In the genomic region with DNA sequence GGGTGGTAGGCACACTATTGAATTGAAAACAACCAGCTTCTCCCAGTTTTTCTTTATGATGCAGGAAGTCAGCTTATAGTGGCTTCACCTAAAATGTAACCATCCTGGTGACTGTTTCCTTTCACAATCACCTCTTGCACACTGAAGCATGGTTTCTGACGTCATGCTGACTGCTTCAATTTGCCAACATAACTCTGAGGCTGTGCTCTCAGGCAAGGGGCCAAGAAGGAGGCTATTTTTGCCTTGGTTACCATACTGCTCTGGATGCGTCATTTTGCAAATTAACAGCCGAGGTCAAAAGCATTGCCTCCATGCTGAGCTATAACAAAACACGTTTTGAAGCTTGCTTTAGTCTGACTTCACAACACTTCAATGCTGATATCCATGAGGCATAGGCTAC, we compare ENCODE assay signal across 11 cellular contexts.
DNase-seq lines count a peak whose midpoint lies in the region; ATAC-seq and TF ChIP-seq lines count a peak whose summit lies in the region.
"Had no signal": no experiment of that assay in that cellular context is flagged by ENCODE, and none has a peak within 500 bp of the region (broad histone marks: within the 10 kb centered on the region; RNA-seq: fewer than 3 reads in every experiment).

No MANE protein-coding gene starts in this region.

- H3K4me3 Mint-ChIP-seq in HFFc6: peak overlapping the region; percentile 53; the same call in 1 of the 2 replicates

- peaks cover 57% of the 10 kb centered on the region for H3K4me1 Mint-ChIP-seq in HFFc6 (ENCODE audit: low read depth)

- no peaks in the 10 kb centered on the region for H3K9me3 Mint-ChIP-seq in HFFc6

- H3K36me3 Mint-ChIP-seq in HFFc6 (ENCODE audit: low read depth): peaks cover 8% of the 10 kb centered on the region; the same call in 1 of the 2 replicates

- peak; percentile 94 for DNase-seq in HFFc6
- DNase-seq in SHP77 (lab: John Stamatoyannopoulos, UW): peak; percentile 50 to 57
- peak; percentile 97 for DNase-seq in fibroblast of pulmonary artery (ENCODE audit: low read depth)
- peak; percentile 16 for DNase-seq in retina
- DNase-seq in NCI-H226: no peak
- DNase-seq in GM19238 (ENCODE audit: insufficient read length, low spot score): no peak
- DNase-seq: GF-D8; NCI-H2171; stimulated activated CD4-positive, alpha-beta T cell treated with anti-CD3 and anti-CD28 coated beads, Interleukin-1b, Interleukin-23, amount 100 ng/mL, for 48 hours had no signal

- peaks cover 6% of the 10 kb centered on the region for H3K27me3 Mint-ChIP-seq in HFFc6 (ENCODE audit: insufficient read depth)

- no peak for TF ChIP-seq CTCF in HFFc6 (IDR thresholded peaks at IDR 0.05)
- no peak for TF ChIP-seq CTCF in fibroblast of pulmonary artery (IDR thresholded peaks at IDR 0.05; ENCODE audit: low read length, missing control alignments)

- H3K4me3 ChIP-seq in fibroblast of pulmonary artery (replicated peaks; ENCODE audit: low read depth, low read length): no peak overlapping the region

- ATAC-seq in GM21723 (IDR thresholded peaks at IDR 0.05; ENCODE audit: unreplicated experiment) (no peak), GM21360 (IDR thresholded peaks at IDR 0.05; ENCODE audit: unreplicated experiment) (no peak)

- H3K27ac Mint-ChIP-seq in HFFc6: peak overlapping the region; percentile 68

Comparison
In these comparisons a context has a peak if more than half of its experiments do, and no peak if none do; other contexts are left out.
1. DNase-seq: peak in HFFc6 (single experiment), SHP77 (2 of 2), fibroblast of pulmonary artery (single experiment) and retina (single experiment); none in NCI-H226 (single experiment) and GM19238 (single experiment).